Comparison of ENCODE assay signal across 10 cellular contexts in genomic region chr9:68678430-68678829, GRCh38. TPM values are rescaled to one million over a fixed set of nuclear protein-coding genes. Genes with fewer than 3 reads are reported as not detected.
DNase-seq lines count a peak whose midpoint lies in the region; ATAC-seq and TF ChIP-seq lines count a peak whose summit lies in the region.
"Had no signal": no experiment of that assay in that cellular context is flagged by ENCODE, and none has a peak within 500 bp of the region (broad histone marks: within the 10 kb centered on the region; RNA-seq: fewer than 3 reads in every experiment).

No MANE protein-coding gene starts in this region.

- ATAC-seq in GM21447 (IDR thresholded peaks at IDR 0.05; ENCODE audit: unreplicated experiment), result no peak

- no peak overlapping the region for H3K27ac Mint-ChIP-seq in HFFc6

- no peaks in the 10 kb centered on the region for H3K36me3 Mint-ChIP-seq in HFFc6 (ENCODE audit: low read depth)

- H3K9me3 Mint-ChIP-seq in HFFc6, result no peaks in the 10 kb centered on the region

- CTCF ChIA-PET in HEK293T (lab: Yijun Ruan, JAX), result interaction anchor here (0.8 kb wide), 1 partner anchor 672 kb away, joined by 3 read pairs; no protein-coding TSS in a partner anchor

- no peaks in the 10 kb centered on the region for H3K27me3 Mint-ChIP-seq in HFFc6 (ENCODE audit: insufficient read depth)

- DNase-seq in D341Med (ENCODE audit: low spot score), result peak; percentile 58
- peak; percentile 68 for DNase-seq in HEK293T (ENCODE audit: extremely low spot score)
- DNase-seq in SW480 (ENCODE audit: low spot score), result peak; percentile 53
- DNase-seq in kidney tubule cell (ENCODE audit: low spot score), result peak; percentile 12
- no peak for DNase-seq in amniotic stem cell (lab: John Stamatoyannopoulos, UW)
- DNase-seq in HFFc6, result no peak
- DNase-seq in activated CD4-positive, CD25-positive, alpha-beta regulatory T cell treated with anti-CD3 and anti-CD28 coated beads, Interleukin-2, amount 50 U/mL, for 72 hours, result no peak
- DNase-seq: activated T-cell treated with anti-CD3 and anti-CD28 coated beads for 4 hours had no signal

- POLR2A ChIA-PET in HEK293T (lab: Yijun Ruan, JAX), result no interaction called here

- no peak overlapping the region for H3K4me3 Mint-ChIP-seq in HFFc6

- no peaks in the 10 kb centered on the region for H3K4me1 Mint-ChIP-seq in HFFc6 (ENCODE audit: low read depth)

- TF ChIP-seq CTCF in HFFc6 (IDR thresholded peaks at IDR 0.05), result no peak

TF ChIP-seq in HEK293T, 16 proteins besides CTCF, POLR2A, EP300 and RAD21:
- TF ChIP-seq SUZ12 (IDR thresholded peaks at IDR 0.05) (no peak), PKNOX1 (IDR thresholded peaks at IDR 0.05) (peak; percentile 72), L3MBTL2 (conservative IDR thresholded peaks at IDR 0.05) (0 out of 2 replicates have a peak, but pooled peaks have one; percentile 29), SP1 (IDR thresholded peaks at IDR 0.05) (no peak), LEF1 (IDR thresholded peaks at IDR 0.05; ENCODE audit: borderline replicate concordance) (no peak)

RNA-seq across cellular contexts. Expression of gene PIP5K1B, which starts 26.6 kb away (rescaled TPM):
- not detected for total RNA-seq in HFFc6 (2021; fragmentation: NEBNext Ultra II Directional; extraction: Animal tissue kit (Norgen Biotek cat#: 25700))
- total RNA-seq: M059J had no signal

Comparison
In these comparisons a context has a peak if more than half of its experiments do, and no peak if none do; other contexts are left out.
1. DNase-seq: peak in D341Med (single experiment), HEK293T (single experiment), SW480 (single experiment) and kidney tubule cell (single experiment); none in amniotic stem cell (single experiment), HFFc6 (single experiment) and activated CD4-positive, CD25-positive, alpha-beta regulatory T cell treated with anti-CD3 and anti-CD28 coated beads, Interleukin-2, amount 50 U/mL, for 72 hours (single experiment).